12 cellular contexts compared by ENCODE assay signal in the genomic region with DNA sequence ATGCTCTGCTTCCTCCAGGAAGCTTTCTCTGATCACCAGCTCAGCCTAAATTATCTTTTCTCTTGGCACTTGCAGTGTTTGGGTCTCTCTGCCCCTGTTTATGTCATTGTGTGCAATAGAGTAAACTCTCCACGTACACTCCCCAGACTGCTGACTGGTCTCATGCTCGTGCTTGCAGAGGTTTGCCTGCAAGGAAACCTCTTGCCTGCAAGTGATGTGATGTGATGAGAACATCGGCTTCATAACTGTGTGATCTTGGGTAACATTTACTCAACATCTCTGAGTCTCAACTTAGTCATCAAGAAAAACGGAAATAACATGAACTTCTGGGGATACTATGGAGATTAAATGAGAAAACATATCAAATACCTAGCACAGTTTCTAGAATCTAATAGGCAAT.
DNase-seq lines count a peak whose midpoint lies in the region; ATAC-seq and TF ChIP-seq lines count a peak whose summit lies in the region.
"Had no signal": no experiment of that assay in that cellular context is flagged by ENCODE, and none has a peak within 500 bp of the region (broad histone marks: within the 10 kb centered on the region; RNA-seq: fewer than 3 reads in every experiment).

No MANE protein-coding gene starts in this region.

- no peak for TF ChIP-seq CTCF in fibroblast of mammary gland (conservative IDR thresholded peaks at IDR 0.05; ENCODE audit: control insufficient read depth, insufficient read depth, low read depth, low read length)

- H3K27ac Mint-ChIP-seq in CD4-positive, alpha-beta memory T cell: no peak overlapping the region
- H3K27ac Mint-ChIP-seq: mesothelial cell of epicardium had no signal

- POLR2A ChIA-PET in CD4-positive, alpha-beta memory T cell (lab: Charles Lee; ENCODE audit: partially characterized antibody): no interaction called here

- no peaks in the 10 kb centered on the region for H3K4me1 Mint-ChIP-seq in CD4-positive, alpha-beta memory T cell

- DNase-seq in A172 (ENCODE audit: low spot score) (peak; percentile 53), HPDE6-E6E7 (ENCODE audit: extremely low spot score) (peak; percentile 77), SKM-1 (lab: John Stamatoyannopoulos, UW; ENCODE audit: unreplicated experiment) (peak; percentile 63), fibroblast of mammary gland (ENCODE audit: low read depth) (peak; percentile 99), ecto neural progenitor cell (ENCODE audit: low spot score) (no peak)
- no peak for DNase-seq in CD4-positive, alpha-beta memory T cell
- no peak for DNase-seq in activated naive CD4-positive, alpha-beta T cell (lab: John Stamatoyannopoulos, UW)
- DNase-seq: activated CD8-positive, alpha-beta memory T cell treated with anti-CD3 and anti-CD28 coated beads, Interleukin-2, amount 50 U/mL, for 4 hours; caudate nucleus; NCI-H526 treated with DMSO at 0.1 percent for 48 hours had no signal

- no peak for ATAC-seq in HG03432 (IDR thresholded peaks at IDR 0.05; ENCODE audit: unreplicated experiment)

- intact Hi-C loops in CD4-positive, alpha-beta memory T cell (cut with micrococcal nuclease): no loop called here

- CTCF ChIA-PET in CD4-positive, alpha-beta memory T cell (lab: Charles Lee; ENCODE audit: partially characterized antibody): no interaction called here

- H3K9me3 ChIP-seq in CD4-positive, alpha-beta memory T cell (ENCODE audit: control insufficient read depth in 1 of 2, low read length in 2 of 2): no peaks in the 10 kb centered on the region

- H3K27me3 Mint-ChIP-seq in CD4-positive, alpha-beta memory T cell: peaks cover 24 to 31% of the 10 kb centered on the region in 2 donors

- H3K9me3 Mint-ChIP-seq in CD4-positive, alpha-beta memory T cell: peaks cover 0 to 4% (median 0%) of the 10 kb centered on the region in 8 donors

- H3K4me3 Mint-ChIP-seq in CD4-positive, alpha-beta memory T cell: no peak overlapping the region
- H3K4me3 Mint-ChIP-seq: mesothelial cell of epicardium had no signal

- H3K36me3 ChIP-seq in CD4-positive, alpha-beta memory T cell (ENCODE audit: insufficient read depth, low read length): no peaks in the 10 kb centered on the region

- H3K4me3 ChIP-seq in fibroblast of mammary gland (ENCODE audit: control insufficient read depth, low read depth, low read length): no peak overlapping the region
- no peak overlapping the region for H3K4me3 ChIP-seq in CD4-positive, alpha-beta memory T cell (ENCODE audit: low read length in 2 of 2)

- H3K4me1 ChIP-seq in CD4-positive, alpha-beta memory T cell (ENCODE audit: insufficient read depth, low read length): no peaks in the 10 kb centered on the region

- H3K27ac ChIP-seq in CD4-positive, alpha-beta memory T cell (ENCODE audit: low read depth, low read length): no peak overlapping the region

- no peaks in the 10 kb centered on the region for H3K27me3 ChIP-seq in CD4-positive, alpha-beta memory T cell (ENCODE audit: insufficient read depth, low read length)

- H3K36me3 Mint-ChIP-seq in CD4-positive, alpha-beta memory T cell: no peaks in the 10 kb centered on the region
- H3K36me3 Mint-ChIP-seq: mesothelial cell of epicardium had no signal

Comparison
In these comparisons a context has a peak if more than half of its experiments do, and no peak if none do; other contexts are left out.
1. DNase-seq: peak in A172 (single experiment), HPDE6-E6E7 (single experiment), SKM-1 (single experiment) and fibroblast of mammary gland (single experiment); none in CD4-positive, alpha-beta memory T cell (0 of 5), ecto neural progenitor cell (single experiment) and activated naive CD4-positive, alpha-beta T cell (0 of 4).